Comparison of ENCODE assay signal across 8 cellular contexts in genomic region chr17:3012926-3013581, GRCh38. TPM values are rescaled to one million over a fixed set of nuclear protein-coding genes. Genes with fewer than 3 reads are reported as not detected.
A peak's percentile ranks its signal among the peaks of the same experiment; 100 is the strongest.
DNase-seq lines count a peak whose midpoint lies in the region; ATAC-seq and TF ChIP-seq lines count a peak whose summit lies in the region.

No MANE protein-coding gene starts in this region.

- H3K9me3 Mint-ChIP-seq in CD4-positive, alpha-beta T cell, result no peaks in the 10 kb centered on the region

- H3K4me3 ChIP-seq in HFF-Myc (replicated peaks; ENCODE audit: low read depth, low read length) (no peak overlapping the region), parathyroid adenoma (ENCODE audit: low read depth, low read length) (no peak overlapping the region), uterus (no peak overlapping the region)

- TF ChIP-seq POLR2A in uterus (IDR thresholded peaks at IDR 0.05), result no peak

- H2AFZ ChIP-seq in parathyroid adenoma, result no peak overlapping the region

- intact Hi-C loops in CD4-positive, alpha-beta T cell (cut with DNase I, micrococcal nuclease), result loop anchor here (1.0 to 2.0 kb wide), 5 partner anchors 164 to 227 kb away; no protein-coding TSS in a partner anchor
- intact Hi-C loops in uterus (cut with DNase I; ENCODE audit: low total_unique reads), result loop anchor here (5.0 kb wide), 2 partner anchors 166 to 186 kb away; no protein-coding TSS in a partner anchor

- peak; percentile 32 to 60 (median 44) for DNase-seq in CD4-positive, alpha-beta T cell
- DNase-seq in HFF-Myc (ENCODE audit: extremely low read depth, low read depth) (peak; percentile 17), RKO (ENCODE audit: low spot score) (peak; percentile 26), globus pallidus (ENCODE audit: low spot score) (peak; percentile 55), uterus (peak; percentile 56 to 58), NCI-H774 (lab: John Stamatoyannopoulos, UW) (no peak)
- peak; percentile 31 for DNase-seq in activated effector memory CD4-positive, alpha-beta T cell treated with Interleukin-2 at 50 U/mL for 16 hours

- POLR2A ChIA-PET in CD4-positive, alpha-beta T cell (lab: Charles Lee), result interaction anchor here (1.0 to 1.2 kb wide), 3 partner anchors 9 to 227 kb away, joined by 3 to 5 read pairs (median 4); no protein-coding TSS in a partner anchor

- H3K9me3 ChIP-seq in CD4-positive, alpha-beta T cell (ENCODE audit: control insufficient read depth, low read length), result no peaks in the 10 kb centered on the region
- H3K9me3 ChIP-seq in parathyroid adenoma (ENCODE audit: control insufficient read depth, low read length) (no peaks in the 10 kb centered on the region), uterus (no peaks in the 10 kb centered on the region)

- no peak overlapping the region for H3K9ac ChIP-seq in parathyroid adenoma

- TF ChIP-seq CTCF in CD4-positive, alpha-beta T cell (IDR thresholded peaks at IDR 0.05), result peak; percentile 69
- TF ChIP-seq CTCF in HFF-Myc (IDR thresholded peaks at IDR 0.05; ENCODE audit: low read depth, low read length, missing control alignments), result peak; percentile 80
- peak; percentile 87 for TF ChIP-seq CTCF in parathyroid adenoma (IDR thresholded peaks at IDR 0.05)
- peak; percentile 69 to 93 (median 86) for TF ChIP-seq CTCF in uterus (IDR thresholded peaks at IDR 0.05)

- H3K27me3 ChIP-seq in CD4-positive, alpha-beta T cell (ENCODE audit: control insufficient read depth, insufficient read depth, low read length), result no peaks in the 10 kb centered on the region
- no peaks in the 10 kb centered on the region for H3K27me3 ChIP-seq in parathyroid adenoma (ENCODE audit: control insufficient read depth, insufficient read depth, low read length)
- no peaks in the 10 kb centered on the region for H3K27me3 ChIP-seq in uterus

- H3K36me3 ChIP-seq in parathyroid adenoma (ENCODE audit: control insufficient read depth, insufficient read depth, low read length) (no peaks in the 10 kb centered on the region), uterus (no peaks in the 10 kb centered on the region)

- H3K4me2 ChIP-seq in parathyroid adenoma (ENCODE audit: low read length), result no peak overlapping the region

- H3K79me2 ChIP-seq in parathyroid adenoma, result no peaks in the 10 kb centered on the region

- no peaks in the 10 kb centered on the region for H3K4me1 Mint-ChIP-seq in CD4-positive, alpha-beta T cell (ENCODE audit: low read depth)

- no peak overlapping the region for H3K27ac ChIP-seq in CD4-positive, alpha-beta T cell (ENCODE audit: low read depth, low read length)
- H3K27ac ChIP-seq in parathyroid adenoma (no peak overlapping the region), uterus (no peak overlapping the region)

- H3K36me3 Mint-ChIP-seq in CD4-positive, alpha-beta T cell (ENCODE audit: low read depth), result peaks cover 63% of the 10 kb centered on the region

- H3K4me3 Mint-ChIP-seq in CD4-positive, alpha-beta T cell, result no peak overlapping the region

- no peak overlapping the region for H3K27ac Mint-ChIP-seq in CD4-positive, alpha-beta T cell

- H3K4me1 ChIP-seq in parathyroid adenoma (no peaks in the 10 kb centered on the region), uterus (no peaks in the 10 kb centered on the region)

- CTCF ChIA-PET in CD4-positive, alpha-beta T cell (lab: Charles Lee), result interaction anchor here (0.7 to 2.3 kb wide), 7 partner anchors 8 to 227 kb away, joined by 3 to 16 read pairs (median 3); no protein-coding TSS in a partner anchor

- no peaks in the 10 kb centered on the region for H3K27me3 Mint-ChIP-seq in CD4-positive, alpha-beta T cell

- peak; percentile 87 for ATAC-seq in CD4-positive, alpha-beta T cell (ENCODE audit: poor library complexity)

RNA-seq across cellular contexts. Expression of gene OR1D5, which starts 50.4 kb away (rescaled TPM):
- total RNA-seq in CD4-positive, alpha-beta T cell, result not detected
- not detected for total RNA-seq in uterus
